In the genomic region with DNA sequence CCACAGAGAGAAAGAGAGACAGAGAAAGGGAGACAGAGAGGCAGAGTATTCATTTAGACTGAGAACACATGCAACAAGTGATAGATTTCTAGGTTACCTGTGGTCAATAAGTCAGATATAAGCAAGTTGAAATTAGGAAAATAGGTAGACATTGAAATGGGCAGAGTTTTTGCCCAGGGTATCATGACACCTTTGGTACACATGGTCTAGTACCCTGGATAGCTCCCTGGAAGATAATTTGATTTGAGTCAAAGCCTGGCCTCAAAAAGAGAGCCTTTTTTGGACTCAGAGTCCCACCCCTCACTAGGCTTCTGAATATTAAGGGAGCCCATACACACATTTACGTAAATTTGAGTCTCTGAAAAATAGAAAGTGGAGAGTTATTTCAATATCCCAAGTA, we compare ENCODE assay signal across 20 cellular contexts. TPM values are rescaled to one million over a fixed set of nuclear protein-coding genes. Genes with fewer than 3 reads are reported as not detected.
DNase-seq lines count a peak whose midpoint lies in the region; ATAC-seq, FAIRE-seq and TF ChIP-seq lines count a peak whose summit lies in the region.
"Had no signal": no experiment of that assay in that cellular context is flagged by ENCODE, and none has a peak within 500 bp of the region (broad histone marks: within the 10 kb centered on the region; RNA-seq: fewer than 3 reads in every experiment).

No MANE protein-coding gene starts in this region.

- H4K20me1 ChIP-seq in GM23338 (replicated peaks; ENCODE audit: insufficient read depth) (no peaks in the 10 kb centered on the region), astrocyte (ENCODE audit: insufficient read depth, low read length) (no peaks in the 10 kb centered on the region), osteoblast (ENCODE audit: insufficient read depth, low read length) (no peaks in the 10 kb centered on the region)
- H4K20me1 ChIP-seq: BLaER1 had no signal

- POLR2A ChIA-PET in A549 (lab: Yijun Ruan, JAX), result no interaction called here

- TF ChIP-seq CTCF in A549 (IDR thresholded peaks at IDR 0.05), result no peak
- no peak for TF ChIP-seq CTCF in GM23338 (conservative IDR thresholded peaks at IDR 0.05; ENCODE audit: low read depth in 2 of 2)
- no peak for TF ChIP-seq CTCF in astrocyte (IDR thresholded peaks at IDR 0.05; ENCODE audit: insufficient read depth, low read depth, low read length)
- no peak for TF ChIP-seq CTCF in osteoblast (IDR thresholded peaks at IDR 0.05; ENCODE audit: extremely low read depth, low read depth, low read length)

- no peak overlapping the region for H3K27ac Mint-ChIP-seq in GM23338
- H3K27ac Mint-ChIP-seq in astrocyte (ENCODE audit: unreplicated experiment), result no peak overlapping the region
- H3K27ac Mint-ChIP-seq: B cell; CD4-positive, CD25-positive, alpha-beta regulatory T cell; CD8-positive, alpha-beta T cell; H9; HFFc6 had no signal

- DNase-seq in A549 (ENCODE audit: low read depth in 1 of 2, low spot score in 1 of 2), result no peak
- no peak for DNase-seq in GM23338 (ENCODE audit: low spot score)
- no peak for DNase-seq in astrocyte (ENCODE audit: low read depth)
- peak; percentile 65 for DNase-seq in osteoblast (ENCODE audit: insufficient read length, low spot score, missing footprints)
- no peak for DNase-seq in NCI-H1417 (lab: John Stamatoyannopoulos, UW)
- DNase-seq in foreskin melanocyte, result no peak
- DNase-seq: Calu3; CD4-positive, CD25-positive, alpha-beta regulatory T cell; CD8-positive, alpha-beta T cell; DMS53; DND-41; GM23248; H9; HFFc6 had no signal

- H3K4me1 Mint-ChIP-seq in GM23338 (peaks cover 4% of the 10 kb centered on the region; the same call in 2 of the 3 replicates), astrocyte (ENCODE audit: low read depth, unreplicated experiment) (no peaks in the 10 kb centered on the region)

- CTCF ChIA-PET in A549 (lab: Yijun Ruan, JAX), result no interaction called here

- ATAC-seq in A549 (no peak), GM23338 (no peak)
- ATAC-seq: CD8-positive, alpha-beta T cell; HCT116 had no signal

- 24% methylated on average over 1 of the region's 1 CpG for WGBS in A549 (ENCODE audit: missing lambda C conversion rate)

- no peak overlapping the region for H3K4me3 Mint-ChIP-seq in GM23338
- H3K4me3 Mint-ChIP-seq in astrocyte (ENCODE audit: unreplicated experiment), result no peak overlapping the region
- H3K4me3 Mint-ChIP-seq: B cell; CD4-positive, CD25-positive, alpha-beta regulatory T cell; CD8-positive, alpha-beta T cell; H9; HFFc6 had no signal

- H3K36me3 ChIP-seq in GM23338 (ENCODE audit: insufficient read depth) (no peaks in the 10 kb centered on the region), astrocyte (ENCODE audit: insufficient read depth, low read length) (no peaks in the 10 kb centered on the region), osteoblast (ENCODE audit: insufficient read depth, low read length) (no peaks in the 10 kb centered on the region)
- H3K36me3 ChIP-seq: BLaER1 had no signal

- FAIRE-seq in A549 (lab: Jason Lieb, UNC) (no peak), astrocyte (lab: Jason Lieb, UNC) (peak; percentile 67)
- FAIRE-seq: GM19239 had no signal

- H3K27me3 Mint-ChIP-seq in GM23338 (ENCODE audit: insufficient read depth, low read depth, poor library complexity), result peaks cover 3% of the 10 kb centered on the region
- H3K27me3 Mint-ChIP-seq in astrocyte (ENCODE audit: low read depth, unreplicated experiment), result no peaks in the 10 kb centered on the region
- H3K27me3 Mint-ChIP-seq: CD4-positive, CD25-positive, alpha-beta regulatory T cell had no signal

- H3K9ac ChIP-seq in astrocyte (ENCODE audit: low read length), result no peak overlapping the region
- H3K9ac ChIP-seq: BLaER1, GM23248 had no signal

- H3K27ac ChIP-seq in A549 (no peak overlapping the region), GM23338 (ENCODE audit: low read depth) (no peak overlapping the region), astrocyte (ENCODE audit: low read depth, low read length) (no peak overlapping the region), osteoblast (ENCODE audit: low read depth, low read length) (no peak overlapping the region)
- H3K27ac ChIP-seq: BLaER1, C4-2B, GM23248 had no signal

- no peak overlapping the region for H3K4me2 ChIP-seq in A549
- no peak overlapping the region for H3K4me2 ChIP-seq in GM23338
- H3K4me2 ChIP-seq in astrocyte (ENCODE audit: low read length), result no peak overlapping the region
- no peak overlapping the region for H3K4me2 ChIP-seq in osteoblast (ENCODE audit: insufficient read depth, low read length)
- H3K4me2 ChIP-seq: BLaER1 had no signal

- H3K9me3 Mint-ChIP-seq in GM23338, result no peaks in the 10 kb centered on the region; the same call in 2 of the 3 replicates
- H3K9me3 Mint-ChIP-seq in astrocyte (ENCODE audit: unreplicated experiment), result no peaks in the 10 kb centered on the region
- H3K9me3 Mint-ChIP-seq: HFFc6 had no signal

- H3K27me3 ChIP-seq in GM23338 (ENCODE audit: insufficient read depth) (no peaks in the 10 kb centered on the region), astrocyte (ENCODE audit: insufficient read depth, low read length) (no peaks in the 10 kb centered on the region), osteoblast (ENCODE audit: insufficient read depth, low read length) (no peaks in the 10 kb centered on the region)
- H3K27me3 ChIP-seq: BLaER1 had no signal

- H3K36me3 Mint-ChIP-seq in GM23338 (ENCODE audit: low read depth) (no peaks in the 10 kb centered on the region), astrocyte (ENCODE audit: low read depth, unreplicated experiment) (no peaks in the 10 kb centered on the region)
- H3K36me3 Mint-ChIP-seq: CD4-positive, CD25-positive, alpha-beta regulatory T cell; CD8-positive, alpha-beta T cell had no signal

- no peaks in the 10 kb centered on the region for H3K9me3 ChIP-seq in A549
- H3K9me3 ChIP-seq in astrocyte (ENCODE audit: insufficient read depth, low read depth, low read length), result no peaks in the 10 kb centered on the region
- no peaks in the 10 kb centered on the region for H3K9me3 ChIP-seq in osteoblast (ENCODE audit: low read depth, low read length)

- H3K4me1 ChIP-seq in A549, result no peaks in the 10 kb centered on the region
- no peaks in the 10 kb centered on the region for H3K4me1 ChIP-seq in GM23338 (ENCODE audit: insufficient read depth)
- H3K4me1 ChIP-seq in astrocyte (ENCODE audit: insufficient read depth, low read length), result no peaks in the 10 kb centered on the region
- H3K4me1 ChIP-seq in osteoblast (ENCODE audit: insufficient read depth, low read length), result no peaks in the 10 kb centered on the region
- H3K4me1 ChIP-seq: BLaER1 had no signal

- H3F3A ChIP-seq in GM23338 (replicated peaks; ENCODE audit: low read depth), result no peaks in the 10 kb centered on the region

- TF ChIP-seq EP300 in A549 (IDR thresholded peaks at IDR 0.05), result no peak

- no peaks in the 10 kb centered on the region for H3K9me2 ChIP-seq in GM23338 (ENCODE audit: insufficient read depth)

- TF ChIP-seq RAD21 in A549 (conservative IDR thresholded peaks at IDR 0.05 in 1 of 2, IDR thresholded peaks at IDR 0.05 in 1 of 2), result no peak

- H2AFZ ChIP-seq in GM23338 (no peak overlapping the region), astrocyte (ENCODE audit: low read depth, low read length) (no peak overlapping the region), osteoblast (ENCODE audit: low read length) (no peak overlapping the region)
- H2AFZ ChIP-seq: GM23248 had no signal

- H3K4me3 ChIP-seq in A549 (no peak overlapping the region), GM23338 (no peak overlapping the region), astrocyte (ENCODE audit: insufficient read depth, low read depth, low read length) (no peak overlapping the region), osteoblast (ENCODE audit: insufficient read depth, low read length) (no peak overlapping the region)
- H3K4me3 ChIP-seq: BLaER1, GM23248 had no signal

- TF ChIP-seq POLR2A in A549 (IDR thresholded peaks at IDR 0.05; ENCODE audit: low read length), result no peak

- H3K79me2 ChIP-seq in GM23338 (replicated peaks; ENCODE audit: insufficient read depth) (no peaks in the 10 kb centered on the region), astrocyte (ENCODE audit: insufficient read depth, low read length) (no peaks in the 10 kb centered on the region), osteoblast (ENCODE audit: insufficient read depth, low read length) (no peaks in the 10 kb centered on the region)

TF ChIP-seq in GM23338, 12 proteins besides CTCF, POLR2A, EP300 and RAD21:
- no peak for TF ChIP-seq EZH2 (IDR thresholded peaks at IDR 0.05; ENCODE audit: low read depth, unreplicated experiment)
- TF ChIP-seq, protein P1, sequence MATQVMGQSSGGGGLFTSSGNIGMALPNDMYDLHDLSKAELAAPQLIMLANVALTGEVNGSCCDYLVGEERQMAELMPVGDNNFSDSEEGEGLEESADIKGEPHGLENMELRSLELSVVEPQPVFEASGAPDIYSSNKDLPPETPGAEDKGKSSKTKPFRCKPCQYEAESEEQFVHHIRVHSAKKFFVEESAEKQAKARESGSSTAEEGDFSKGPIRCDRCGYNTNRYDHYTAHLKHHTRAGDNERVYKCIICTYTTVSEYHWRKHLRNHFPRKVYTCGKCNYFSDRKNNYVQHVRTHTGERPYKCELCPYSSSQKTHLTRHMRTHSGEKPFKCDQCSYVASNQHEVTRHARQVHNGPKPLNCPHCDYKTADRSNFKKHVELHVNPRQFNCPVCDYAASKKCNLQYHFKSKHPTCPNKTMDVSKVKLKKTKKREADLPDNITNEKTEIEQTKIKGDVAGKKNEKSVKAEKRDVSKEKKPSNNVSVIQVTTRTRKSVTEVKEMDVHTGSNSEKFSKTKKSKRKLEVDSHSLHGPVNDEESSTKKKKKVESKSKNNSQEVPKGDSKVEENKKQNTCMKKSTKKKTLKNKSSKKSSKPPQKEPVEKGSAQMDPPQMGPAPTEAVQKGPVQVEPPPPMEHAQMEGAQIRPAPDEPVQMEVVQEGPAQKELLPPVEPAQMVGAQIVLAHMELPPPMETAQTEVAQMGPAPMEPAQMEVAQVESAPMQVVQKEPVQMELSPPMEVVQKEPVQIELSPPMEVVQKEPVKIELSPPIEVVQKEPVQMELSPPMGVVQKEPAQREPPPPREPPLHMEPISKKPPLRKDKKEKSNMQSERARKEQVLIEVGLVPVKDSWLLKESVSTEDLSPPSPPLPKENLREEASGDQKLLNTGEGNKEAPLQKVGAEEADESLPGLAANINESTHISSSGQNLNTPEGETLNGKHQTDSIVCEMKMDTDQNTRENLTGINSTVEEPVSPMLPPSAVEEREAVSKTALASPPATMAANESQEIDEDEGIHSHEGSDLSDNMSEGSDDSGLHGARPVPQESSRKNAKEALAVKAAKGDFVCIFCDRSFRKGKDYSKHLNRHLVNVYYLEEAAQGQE (IDR thresholded peaks at IDR 0.05; ENCODE audit: unreplicated experiment), result peak; percentile 60

RNA-seq across cellular contexts. Expression of a gene that starts 4.0 kb away (rescaled TPM):
- 10.8 and 11.3 TPM in 2 replicates for polyA plus RNA-seq in A549 (2011; rRNA removed)
- 1.2 and 1.3 TPM in 2 replicates for polyA plus RNA-seq in A549 (2012; cell fraction: cytosol; rRNA removed)
- polyA plus RNA-seq in A549 (2012; cell fraction: nucleus; rRNA removed), result 1.0 and 1.4 TPM in 2 replicates
- 4.3 to 5.1 TPM (median 4.6 TPM) in 3 replicates for polyA plus RNA-seq in A549 (2017; fragmentation: RNase III; extraction: RNeasy Plus Mini Kit Qiagen cat#74134 plus additional on column Dnase treatment)
- polyA minus RNA-seq in A549 (2011; rRNA and poly(A)+ RNA removed), result 4.3 and 4.4 TPM in 2 replicates
- 12.9 and 14.0 TPM in 2 replicates for total RNA-seq in GM23338 (2014; rRNA removed; shearing (Covaris generic))
- polyA plus RNA-seq in GM23338 (2016; fragmentation: Nextera tagmentation; extraction: Ambion mirVana), result 2.8 and 3.6 TPM in 2 replicates
- 7.1 and 8.5 TPM in 2 replicates for total RNA-seq in astrocyte
- total RNA-seq in osteoblast, result 3.5 and 4.0 TPM in 2 replicates
- total RNA-seq: A172; CD8-positive, alpha-beta T cell had no signal
